22 cellular contexts compared by ENCODE assay signal in the genomic region with DNA sequence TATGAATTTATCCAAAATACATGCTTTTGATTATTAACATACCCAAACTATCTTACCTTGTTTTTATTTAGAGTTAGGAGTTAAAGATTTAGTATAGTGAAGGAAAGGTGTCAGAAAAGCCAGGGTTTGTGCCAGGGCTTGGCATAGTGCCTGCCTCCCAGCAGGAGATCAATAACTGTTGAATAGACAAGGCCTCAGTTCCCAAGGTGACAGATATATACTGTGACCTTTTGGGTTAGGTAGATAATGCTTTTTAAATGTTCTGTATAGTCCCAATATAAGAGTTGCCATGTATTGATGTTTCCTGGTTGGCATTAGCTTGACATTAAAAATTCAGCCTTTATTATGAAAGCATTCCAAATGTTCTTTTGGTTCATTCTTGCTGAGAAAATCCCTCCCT.
DNase-seq lines count a peak whose midpoint lies in the region; ATAC-seq and TF ChIP-seq lines count a peak whose summit lies in the region.
"Had no signal": no experiment of that assay in that cellular context is flagged by ENCODE, and none has a peak within 500 bp of the region (broad histone marks: within the 10 kb centered on the region; RNA-seq: fewer than 3 reads in every experiment).

No MANE protein-coding gene starts in this region.

- H3K79me2 ChIP-seq in neural cell (replicated peaks; ENCODE audit: insufficient read depth, low read length), result no peaks in the 10 kb centered on the region

- H3K36me3 ChIP-seq in neural cell (ENCODE audit: insufficient read depth, low read length), result no peaks in the 10 kb centered on the region
- H3K36me3 ChIP-seq: spleen had no signal

- no peak overlapping the region for H3K27ac Mint-ChIP-seq in type B pancreatic cell

- no peaks in the 10 kb centered on the region for H3K9me3 Mint-ChIP-seq in type B pancreatic cell

- no peak overlapping the region for H3K9ac ChIP-seq in neural cell (ENCODE audit: low read length)
- H3K9ac ChIP-seq: GM23248 had no signal

- H3K4me3 ChIP-seq in neural cell (ENCODE audit: low read length), result peak overlapping the region; percentile 1
- H3K4me3 ChIP-seq: dorsolateral prefrontal cortex, GM23248, spleen had no signal

- H3K4me1 Mint-ChIP-seq in type B pancreatic cell (ENCODE audit: unreplicated experiment), result no peaks in the 10 kb centered on the region

- H3K36me3 Mint-ChIP-seq in type B pancreatic cell, result no peaks in the 10 kb centered on the region
- H3K36me3 Mint-ChIP-seq: naive B cell had no signal

- no peak overlapping the region for H2AFZ ChIP-seq in neural cell (ENCODE audit: low read depth, low read length)
- H2AFZ ChIP-seq: GM23248 had no signal

- no peaks in the 10 kb centered on the region for H3K9me3 ChIP-seq in neural cell (ENCODE audit: low read length)
- H3K9me3 ChIP-seq: spleen had no signal

- TF ChIP-seq EP300 in neural cell (conservative IDR thresholded peaks at IDR 0.05; ENCODE audit: poor library complexity, severe bottlenecking), result no peak

- no peak overlapping the region for H3K4me2 ChIP-seq in neural cell (ENCODE audit: low read length)

- no peaks in the 10 kb centered on the region for H3K9me2 ChIP-seq in neural cell (ENCODE audit: insufficient read depth, low read length)

- no peaks in the 10 kb centered on the region for H3K27me3 ChIP-seq in neural cell (ENCODE audit: insufficient read depth, low read depth, low read length)
- H3K27me3 ChIP-seq: dorsolateral prefrontal cortex, spleen had no signal

- H3K4me3 Mint-ChIP-seq in type B pancreatic cell, result no peak overlapping the region

- DNase-seq in NCI-H1105 treated with DMSO at 0.1 percent for 48 hours (lab: John Stamatoyannopoulos, UW), result peak; percentile 13
- no peak for DNase-seq in NCI-H1105 (lab: John Stamatoyannopoulos, UW)
- DNase-seq in NCI-H1092 (lab: John Stamatoyannopoulos, UW), result peak; percentile 33
- peak; percentile 64 for DNase-seq in NCI-H345 treated with DMSO at 0.1 percent for 48 hours (lab: John Stamatoyannopoulos, UW; ENCODE audit: unreplicated experiment)
- DNase-seq in type B pancreatic cell (ENCODE audit: extremely low spot score, unreplicated experiment), result no peak
- DNase-seq: 8988T; activated CD4-positive, alpha-beta T cell treated with anti-CD3 and anti-CD28 coated beads for 4 hours; activated naive CD4-positive, alpha-beta T cell treated with anti-CD3 and anti-CD28 coated beads, Interleukin-2, amount 50 U/mL, for 16 hours; central memory CD4-positive, alpha-beta T cell; GM23248; mesenchymal stem cell; NK-92 treated with Interleukin-12 subunit alpha and Interleukin-12 subunit beta, amount 100 ng/mL, for 24 hours; SIG-M5; spleen; stimulated activated CD4-positive, alpha-beta T cell treated with anti-CD3 and anti-CD28 coated beads, Interleukin-4, amount 100 ng/mL, for 24 hours; stimulated activated naive CD8-positive, alpha-beta T cell treated with anti-CD3 and anti-CD28 coated beads, Interleukin-15, Interleukin-2, amounts not matched to agents 100 U/mL and 50 U/mL, for 24 hours had no signal

- TF ChIP-seq RAD21 in neural cell (conservative IDR thresholded peaks at IDR 0.05), result no peak

- H3K27me3 Mint-ChIP-seq in type B pancreatic cell, result no peaks in the 10 kb centered on the region
- H3K27me3 Mint-ChIP-seq: naive B cell had no signal

- no peak for ATAC-seq in HG03097 (IDR thresholded peaks at IDR 0.05; ENCODE audit: low FRiP score, unreplicated experiment)
- no peak for ATAC-seq in HG02840 (IDR thresholded peaks at IDR 0.05; ENCODE audit: low FRiP score, unreplicated experiment)
- ATAC-seq: Panc1; stimulated activated naive CD8-positive, alpha-beta T cell treated with anti-CD3 and anti-CD28 coated beads, Interleukin-15, Interleukin-2, amounts not matched to agents 100 U/mL and 50 U/mL, for 24 hours had no signal

- H3K27ac ChIP-seq in neural cell (ENCODE audit: low read length), result peak overlapping the region; percentile 56
- H3K27ac ChIP-seq: dorsolateral prefrontal cortex, GM23248 had no signal

- no peaks in the 10 kb centered on the region for H4K20me1 ChIP-seq in neural cell (ENCODE audit: insufficient read depth)

- TF ChIP-seq CTCF in neural cell (IDR thresholded peaks at IDR 0.05; ENCODE audit: poor library complexity, severe bottlenecking) (no peak), type B pancreatic cell (conservative IDR thresholded peaks at IDR 0.05) (no peak)

- peaks cover 3% of the 10 kb centered on the region for H3F3A ChIP-seq in neural cell (ENCODE audit: insufficient read depth, low read length, poor library complexity, severe bottlenecking)

TF ChIP-seq in neural cell, 6 proteins besides CTCF, POLR2A, EP300 and RAD21:
- no peak for TF ChIP-seq POLR2AphosphoS5 (IDR thresholded peaks at IDR 0.05)
- no peak for TF ChIP-seq SMC3 (conservative IDR thresholded peaks at IDR 0.05; ENCODE audit: poor library complexity)
- TF ChIP-seq TAF1 (IDR thresholded peaks at IDR 0.05; ENCODE audit: low read depth), result no peak
- no peak for TF ChIP-seq REST (IDR thresholded peaks at IDR 0.05; ENCODE audit: borderline replicate concordance)
- TF ChIP-seq MXI1 (conservative IDR thresholded peaks at IDR 0.05; ENCODE audit: poor library complexity, severe bottlenecking), result no peak
- no peak for TF ChIP-seq EZH2 (IDR thresholded peaks at IDR 0.05; ENCODE audit: borderline replicate concordance, insufficient read depth, low read length, poor library complexity, severe bottlenecking)
TF ChIP-seq in neural cell: peak in this region for 0.

Comparison
In these comparisons a context has a peak if more than half of its experiments do, and no peak if none do; other contexts are left out.
1. DNase-seq: peak in NCI-H1105 treated with DMSO at 0.1 percent for 48 hours (single experiment), NCI-H1092 (single experiment) and NCI-H345 treated with DMSO at 0.1 percent for 48 hours (single experiment); none in NCI-H1105 (single experiment) and type B pancreatic cell (single experiment).